11 cellular contexts compared by ENCODE assay signal in genomic region chr14:91246051-91246852, GRCh38. TPM values are rescaled to one million over a fixed set of nuclear protein-coding genes. Genes with fewer than 3 reads are reported as not detected.
DNase-seq lines count a peak whose midpoint lies in the region; ATAC-seq and TF ChIP-seq lines count a peak whose summit lies in the region.
"Had no signal": no experiment of that assay in that cellular context is flagged by ENCODE, and none has a peak within 500 bp of the region (broad histone marks: within the 10 kb centered on the region; RNA-seq: fewer than 3 reads in every experiment).

No MANE protein-coding gene starts in this region.

- peak; percentile 58 for DNase-seq in COLO668 (lab: John Stamatoyannopoulos, UW; ENCODE audit: unreplicated experiment)
- DNase-seq in NCI-H524 treated with DMSO at 0.1 percent for 48 hours (lab: John Stamatoyannopoulos, UW): peak; percentile 53
- peak; percentile 49 for DNase-seq in activated CD8-positive, alpha-beta memory T cell treated with anti-CD3 and anti-CD28 coated beads, Interleukin-2, amount 50 U/mL, for 24 hours (ENCODE audit: extremely low read depth)
- DNase-seq in lower leg skin (ENCODE audit: low spot score in 2 of 2): no peak
- no peak for DNase-seq in left lung
- DNase-seq: cortex of kidney had no signal

- TF ChIP-seq POLR2A in lower leg skin (IDR thresholded peaks at IDR 0.05): no peak

- H3K9ac ChIP-seq in mucosa of rectum (ENCODE audit: low read depth in 1 of 2, low read length in 2 of 2): no peak overlapping the region

- intact Hi-C loops in lower leg skin (cut with DNase I; ENCODE audit: low total_unique reads): no loop called here
- intact Hi-C loops in left lung (cut with DNase I): no loop called here

- H3K27ac ChIP-seq in mucosa of rectum (ENCODE audit: low read depth in 2 of 2, low read length in 2 of 2) (peak overlapping the region; percentile 56 to 74), left lung (peak overlapping the region in 1 of 2 donors; percentile 33)

- WGBS in lower leg skin, 2 donors: 88 to 93% methylated on average over 15 of the region's 15 CpGs

- ATAC-seq in GM21390 (IDR thresholded peaks at IDR 0.05; ENCODE audit: unreplicated experiment) (no peak), HG03457 (IDR thresholded peaks at IDR 0.05; ENCODE audit: unreplicated experiment) (no peak), left lung (no peak)
- ATAC-seq: SK-N-SH treated with all-trans-retinoic acid at 6 μM for 48 hours had no signal

- no peaks in the 10 kb centered on the region for H3K27me3 ChIP-seq in mucosa of rectum (ENCODE audit: control insufficient read depth in 2 of 2, insufficient read depth in 2 of 2, low read length in 2 of 2)
- H3K27me3 ChIP-seq in left lung: no peaks in the 10 kb centered on the region
- H3K27me3 ChIP-seq: vagina had no signal

- H3K36me3 ChIP-seq in mucosa of rectum (ENCODE audit: control insufficient read depth in 2 of 2, insufficient read depth in 2 of 2, low read length in 2 of 2) (no peaks in the 10 kb centered on the region), left lung (no peaks in the 10 kb centered on the region)
- H3K36me3 ChIP-seq: vagina had no signal

- no peaks in the 10 kb centered on the region for H3K9me3 ChIP-seq in mucosa of rectum (ENCODE audit: control insufficient read depth in 2 of 2, low read length in 2 of 2)
- no peaks in the 10 kb centered on the region for H3K9me3 ChIP-seq in left lung
- H3K9me3 ChIP-seq: vagina had no signal

- peaks cover 11 to 14% of the 10 kb centered on the region in 2 donors for H3K4me1 ChIP-seq in mucosa of rectum (ENCODE audit: control insufficient read depth in 2 of 2, insufficient read depth in 2 of 2, low read length in 2 of 2)
- H3K4me1 ChIP-seq in left lung: peaks cover 21 to 63% of the 10 kb centered on the region in 2 donors

- H3K4me3 ChIP-seq in mucosa of rectum (ENCODE audit: low read length in 2 of 2) (no peak overlapping the region), lower leg skin (ENCODE audit: low read depth, poor library complexity, severe bottlenecking) (no peak overlapping the region), left lung (no peak overlapping the region)
- H3K4me3 ChIP-seq: vagina had no signal

- TF ChIP-seq CTCF in lower leg skin (IDR thresholded peaks at IDR 0.05): no peak
- TF ChIP-seq CTCF in left lung (IDR thresholded peaks at IDR 0.05): no peak

RNA-seq across cellular contexts. Expression of gene GPR68, which starts 1.7 kb away (rescaled TPM):
- total RNA-seq in lower leg skin (1 to 10 TPM; 1.3 to 4.1 (median 3.2) TPM), left lung (1 to 10 TPM; 3.9 to 4.2 TPM)

Comparison
In these comparisons a context has a peak if more than half of its experiments do, and no peak if none do; other contexts are left out.
1. DNase-seq: peak in COLO668 (single experiment), NCI-H524 treated with DMSO at 0.1 percent for 48 hours (single experiment) and activated CD8-positive, alpha-beta memory T cell treated with anti-CD3 and anti-CD28 coated beads, Interleukin-2, amount 50 U/mL, for 24 hours (single experiment); none in lower leg skin (0 of 2) and left lung (0 of 2).